8 cellular contexts compared by ENCODE assay signal in the genomic region with DNA sequence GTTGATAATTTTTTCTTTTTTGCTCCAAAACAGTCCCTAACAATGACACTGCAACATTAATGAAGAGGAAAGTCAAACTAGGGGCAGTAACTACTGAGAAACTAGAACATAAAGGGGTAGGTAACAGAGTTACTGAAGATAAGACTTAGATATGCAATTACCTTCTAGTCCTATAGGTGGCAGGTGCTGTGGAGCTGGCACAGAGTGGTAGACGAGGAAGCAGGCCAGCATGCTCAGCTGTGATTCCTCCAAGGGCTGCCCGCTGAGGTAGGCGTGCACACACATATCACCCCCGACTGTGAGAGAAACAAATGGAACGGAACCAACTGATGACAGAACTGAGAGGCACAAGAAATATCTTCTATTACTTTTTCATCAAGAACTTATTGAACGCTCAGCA.
DNase-seq lines count a peak whose midpoint lies in the region; ATAC-seq and TF ChIP-seq lines count a peak whose summit lies in the region.
"Not testable (repeated sequence)": the region's sequence is repeated elsewhere in the genome, so short reads cannot be mapped to it uniquely, and the experiment has no call there.

No MANE protein-coding gene starts in this region.

- intact Hi-C loops in left colon (cut with DNase I, micrococcal nuclease); gastrocnemius medialis (cut with DNase I; ENCODE audit: low total_unique reads): not testable (repeated sequence)

- H2AFZ ChIP-seq in MM.1S (ENCODE audit: low read length): not testable (repeated sequence)

- not testable (repeated sequence) for H3K27ac Mint-ChIP-seq in effector memory CD8-positive, alpha-beta T cell

- not testable (repeated sequence) for H3K9ac ChIP-seq in MM.1S (ENCODE audit: low read length)

- ATAC-seq in GM19351 (IDR thresholded peaks at IDR 0.05; ENCODE audit: unreplicated experiment): peak; percentile 61
- peak; percentile 68 for ATAC-seq in HG02840 (IDR thresholded peaks at IDR 0.05; ENCODE audit: low FRiP score, unreplicated experiment)
- peak; percentile 73 to 82 for ATAC-seq in activated CD4-positive, CD25-positive, alpha-beta regulatory T cell treated with anti-CD3 and anti-CD28 coated beads, Interleukin-2, amount 50 U/mL, for 24 hours
- ATAC-seq in effector memory CD8-positive, alpha-beta T cell (replicated peaks): peak; percentile 59
- ATAC-seq in left colon: peak; percentile 84
- ATAC-seq in gastrocnemius medialis: peak; percentile 57 to 84

- H3K4me2 ChIP-seq in MM.1S (ENCODE audit: low read depth, low read length): not testable (repeated sequence)

- not testable (repeated sequence) for DNase-seq in GM12864 (ENCODE audit: low read depth); MM.1S; effector memory CD8-positive, alpha-beta T cell; left colon; gastrocnemius medialis

- peak; percentile 13 for TF ChIP-seq CTCF in GM12864 (IDR thresholded peaks at IDR 0.05; ENCODE audit: low read depth, low read length, missing control alignments)
- TF ChIP-seq CTCF in MM.1S (IDR thresholded peaks at IDR 0.05; ENCODE audit: low read length): 0 out of 2 replicates have a peak, but pooled peaks have one; percentile 2
- TF ChIP-seq CTCF in gastrocnemius medialis (IDR thresholded peaks at IDR 0.05 in 4 of 5, conservative IDR thresholded peaks at IDR 0.05 in 1 of 5): not testable (repeated sequence)

- H3K27me3 ChIP-seq in MM.1S (replicated peaks; ENCODE audit: insufficient read depth, low read length); gastrocnemius medialis: not testable (repeated sequence)

- not testable (repeated sequence) for H3K36me3 ChIP-seq in MM.1S (replicated peaks; ENCODE audit: insufficient read depth, low read length); gastrocnemius medialis

- H3K9me2 ChIP-seq in MM.1S (replicated peaks; ENCODE audit: insufficient read depth, low read length): not testable (repeated sequence)

- in situ Hi-C loops in gastrocnemius medialis (cut with MboI; ENCODE audit: low sequenced_read_pairs in 4 of 4): not testable (repeated sequence)

- H4K20me1 ChIP-seq in MM.1S (ENCODE audit: insufficient read depth, low read length): not testable (repeated sequence)

- TF ChIP-seq POLR2A in gastrocnemius medialis (IDR thresholded peaks at IDR 0.05): not testable (repeated sequence)

- not testable (repeated sequence) for H3F3A ChIP-seq in MM.1S (ENCODE audit: insufficient read depth, low read length)

- not testable (repeated sequence) for H3K27me3 Mint-ChIP-seq in effector memory CD8-positive, alpha-beta T cell

- not testable (repeated sequence) for H3K4me1 ChIP-seq in MM.1S (ENCODE audit: low read length); gastrocnemius medialis

- H3K9me3 Mint-ChIP-seq in effector memory CD8-positive, alpha-beta T cell: not testable (repeated sequence)

- H3K36me3 Mint-ChIP-seq in effector memory CD8-positive, alpha-beta T cell (ENCODE audit: insufficient read depth): peaks cover 15% of the 10 kb centered on the region

- not testable (repeated sequence) for H3K79me2 ChIP-seq in MM.1S (ENCODE audit: low read length)

- not testable (repeated sequence) for H3K4me1 Mint-ChIP-seq in effector memory CD8-positive, alpha-beta T cell (ENCODE audit: low read depth in 2 of 2)

- H3K4me3 Mint-ChIP-seq in effector memory CD8-positive, alpha-beta T cell: not testable (repeated sequence)

- not testable (repeated sequence) for H3K27ac ChIP-seq in MM.1S (ENCODE audit: low read length); gastrocnemius medialis

- H3K4me3 ChIP-seq in GM12864 (ENCODE audit: low read depth, low read length); MM.1S (ENCODE audit: low read length); gastrocnemius medialis: not testable (repeated sequence)

- H3K9me3 ChIP-seq in MM.1S (replicated peaks; ENCODE audit: insufficient read depth, low read length); gastrocnemius medialis: not testable (repeated sequence)
